In the genomic region with DNA sequence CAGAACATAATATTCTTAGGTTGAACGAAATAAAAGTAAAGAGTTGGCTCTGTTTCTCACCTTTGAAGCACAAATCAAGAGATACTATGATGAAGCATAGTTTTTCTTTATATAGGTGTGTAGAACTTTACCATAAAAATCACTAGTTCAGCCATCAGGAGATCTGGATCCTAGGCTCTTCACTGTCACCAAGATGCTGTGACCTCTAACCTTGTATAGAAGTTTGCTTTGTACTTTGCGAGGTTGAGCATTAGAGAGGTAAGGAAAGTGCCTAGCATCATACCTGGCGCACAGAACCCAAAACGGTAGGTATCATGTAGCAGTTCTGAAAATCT, we compare ENCODE assay signal across 1 cellular context.
A peak's percentile ranks its signal among the peaks of the same experiment; 100 is the strongest.
TF ChIP-seq lines count a peak whose summit lies in the region.

No MANE protein-coding gene starts in this region.

TF ChIP-seq in GM12878, 131 proteins besides CTCF, POLR2A, EP300 and RAD21:
- TF ChIP-seq PAX5 (IDR thresholded peaks at IDR 0.05; ENCODE audit: borderline replicate concordance, low read depth, low read length) (no peak), NR2F1 (conservative IDR thresholded peaks at IDR 0.05) (peak; percentile 84)
- TF ChIP-seq, protein P1, sequence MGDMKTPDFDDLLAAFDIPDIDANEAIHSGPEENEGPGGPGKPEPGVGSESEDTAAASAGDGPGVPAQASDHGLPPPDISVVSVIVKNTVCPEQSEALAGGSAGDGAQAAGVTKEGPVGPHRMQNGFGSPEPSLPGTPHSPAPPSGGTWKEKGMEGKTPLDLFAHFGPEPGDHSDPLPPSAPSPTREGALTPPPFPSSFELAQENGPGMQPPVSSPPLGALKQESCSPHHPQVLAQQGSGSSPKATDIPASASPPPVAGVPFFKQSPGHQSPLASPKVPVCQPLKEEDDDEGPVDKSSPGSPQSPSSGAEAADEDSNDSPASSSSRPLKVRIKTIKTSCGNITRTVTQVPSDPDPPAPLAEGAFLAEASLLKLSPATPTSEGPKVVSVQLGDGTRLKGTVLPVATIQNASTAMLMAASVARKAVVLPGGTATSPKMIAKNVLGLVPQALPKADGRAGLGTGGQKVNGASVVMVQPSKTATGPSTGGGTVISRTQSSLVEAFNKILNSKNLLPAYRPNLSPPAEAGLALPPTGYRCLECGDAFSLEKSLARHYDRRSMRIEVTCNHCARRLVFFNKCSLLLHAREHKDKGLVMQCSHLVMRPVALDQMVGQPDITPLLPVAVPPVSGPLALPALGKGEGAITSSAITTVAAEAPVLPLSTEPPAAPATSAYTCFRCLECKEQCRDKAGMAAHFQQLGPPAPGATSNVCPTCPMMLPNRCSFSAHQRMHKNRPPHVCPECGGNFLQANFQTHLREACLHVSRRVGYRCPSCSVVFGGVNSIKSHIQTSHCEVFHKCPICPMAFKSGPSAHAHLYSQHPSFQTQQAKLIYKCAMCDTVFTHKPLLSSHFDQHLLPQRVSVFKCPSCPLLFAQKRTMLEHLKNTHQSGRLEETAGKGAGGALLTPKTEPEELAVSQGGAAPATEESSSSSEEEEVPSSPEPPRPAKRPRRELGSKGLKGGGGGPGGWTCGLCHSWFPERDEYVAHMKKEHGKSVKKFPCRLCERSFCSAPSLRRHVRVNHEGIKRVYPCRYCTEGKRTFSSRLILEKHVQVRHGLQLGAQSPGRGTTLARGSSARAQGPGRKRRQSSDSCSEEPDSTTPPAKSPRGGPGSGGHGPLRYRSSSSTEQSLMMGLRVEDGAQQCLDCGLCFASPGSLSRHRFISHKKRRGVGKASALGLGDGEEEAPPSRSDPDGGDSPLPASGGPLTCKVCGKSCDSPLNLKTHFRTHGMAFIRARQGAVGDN (IDR thresholded peaks at IDR 0.05) = peak; percentile 4; the same call in 1 of the 2 replicates
- TF ChIP-seq, protein P2, sequence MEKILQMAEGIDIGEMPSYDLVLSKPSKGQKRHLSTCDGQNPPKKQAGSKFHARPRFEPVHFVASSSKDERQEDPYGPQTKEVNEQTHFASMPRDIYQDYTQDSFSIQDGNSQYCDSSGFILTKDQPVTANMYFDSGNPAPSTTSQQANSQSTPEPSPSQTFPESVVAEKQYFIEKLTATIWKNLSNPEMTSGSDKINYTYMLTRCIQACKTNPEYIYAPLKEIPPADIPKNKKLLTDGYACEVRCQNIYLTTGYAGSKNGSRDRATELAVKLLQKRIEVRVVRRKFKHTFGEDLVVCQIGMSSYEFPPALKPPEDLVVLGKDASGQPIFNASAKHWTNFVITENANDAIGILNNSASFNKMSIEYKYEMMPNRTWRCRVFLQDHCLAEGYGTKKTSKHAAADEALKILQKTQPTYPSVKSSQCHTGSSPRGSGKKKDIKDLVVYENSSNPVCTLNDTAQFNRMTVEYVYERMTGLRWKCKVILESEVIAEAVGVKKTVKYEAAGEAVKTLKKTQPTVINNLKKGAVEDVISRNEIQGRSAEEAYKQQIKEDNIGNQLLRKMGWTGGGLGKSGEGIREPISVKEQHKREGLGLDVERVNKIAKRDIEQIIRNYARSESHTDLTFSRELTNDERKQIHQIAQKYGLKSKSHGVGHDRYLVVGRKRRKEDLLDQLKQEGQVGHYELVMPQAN (conservative IDR thresholded peaks at IDR 0.05) = no peak
